Comparison of ENCODE assay signal across 8 cellular contexts in genomic region chr19:1249298-1249989, GRCh38. TPM values are rescaled to one million over a fixed set of nuclear protein-coding genes. Genes with fewer than 3 reads are reported as not detected.
A peak's percentile ranks its signal among the peaks of the same experiment; 100 is the strongest.
DNase-seq lines count a peak whose midpoint lies in the region; ATAC-seq and TF ChIP-seq lines count a peak whose summit lies in the region.

No MANE protein-coding gene starts in this region.

- H3K4me3 Mint-ChIP-seq in immature natural killer cell: peak overlapping the region; percentile 83 to 91 (median 89)

- no peaks in the 10 kb centered on the region for H3K9me3 Mint-ChIP-seq in immature natural killer cell

- H3K27ac Mint-ChIP-seq in immature natural killer cell: peak overlapping the region; percentile 88 to 96 (median 92)

- intact Hi-C loops in breast epithelium (cut with DNase I; ENCODE audit: low total_unique reads): loop anchor here (5.0 kb wide), 1 partner anchor 1533 kb away; the partner anchor contains the start of gene SGTA

- peaks cover 9 to 10% of the 10 kb centered on the region in 2 donors for H3K4me1 Mint-ChIP-seq in immature natural killer cell

- peak; percentile 95 for TF ChIP-seq POLR2A in breast epithelium (IDR thresholded peaks at IDR 0.05)

- H3K36me3 ChIP-seq in breast epithelium: no peaks in the 10 kb centered on the region

- H3K9me3 ChIP-seq in breast epithelium: no peaks in the 10 kb centered on the region

- H3K27ac ChIP-seq in VCaP (peak overlapping the region; percentile 91), breast epithelium (peak overlapping the region; percentile 99)

- peak; percentile 47 for ATAC-seq in GM18868 (IDR thresholded peaks at IDR 0.05; ENCODE audit: unreplicated experiment)
- peak; percentile 39 for ATAC-seq in HG03097 (IDR thresholded peaks at IDR 0.05; ENCODE audit: low FRiP score, unreplicated experiment)

- peaks cover 0 to 14% (median 5%) of the 10 kb centered on the region in 3 donors for H3K36me3 Mint-ChIP-seq in immature natural killer cell

- H3K4me1 ChIP-seq in breast epithelium: peaks cover 29 to 36% of the 10 kb centered on the region in 2 donors

- H3K27me3 ChIP-seq in breast epithelium: no peaks in the 10 kb centered on the region

- peak; percentile 95 for DNase-seq in 8988T
- peak; percentile 93 for DNase-seq in NCI-H2196 treated with DMSO at 0.1 percent for 48 hours (lab: John Stamatoyannopoulos, UW; ENCODE audit: unreplicated experiment)
- peak; percentile 94 to 97 for DNase-seq in breast epithelium (ENCODE audit: low spot score in 2 of 2)
- peak; percentile 91 to 96 (median 95) for DNase-seq in immature natural killer cell
- DNase-seq in smooth muscle cell of the brain vasculature (ENCODE audit: low read depth, low spot score): peak; percentile 93

- TF ChIP-seq CTCF in VCaP (conservative IDR thresholded peaks at IDR 0.05) (no peak), breast epithelium (IDR thresholded peaks at IDR 0.05) (no peak)

- H3K27me3 Mint-ChIP-seq in immature natural killer cell (ENCODE audit: low read depth in 3 of 3): peaks cover 30 to 47% (median 35%) of the 10 kb centered on the region in 3 donors

- H3K4me3 ChIP-seq in breast epithelium: peak overlapping the region; percentile 83 to 97 (median 94)

RNA-seq across cellular contexts. Expression of gene MIDN, which starts 1.1 kb away (rescaled TPM):
- total RNA-seq in breast epithelium: 10 to 100 TPM; 13.8 to 28.5 (median 22.4) TPM
- polyA plus RNA-seq in immature natural killer cell: 10 to 100 TPM in 2 of 3 donors, 1 to 10 TPM in 1; 4.9 to 16.0 (median 10.8) TPM

RNA-seq across cellular contexts. Expression of gene ATP5F1D, which starts 7.9 kb away (rescaled TPM):
- total RNA-seq in breast epithelium: 10 to 100 TPM; 47.6 to 64.9 (median 61.3) TPM
- polyA plus RNA-seq in immature natural killer cell: 100 to 1,000 TPM; 145 to 310 (median 303) TPM

RNA-seq across cellular contexts. Expression of gene CBARP, which starts 11.6 kb away (rescaled TPM):
- total RNA-seq in breast epithelium: 1 to 10 TPM in 1 of 3 donors, under 1 TPM in 1, not detected in 1; 0.98 to 4.8 TPM
- not detected for polyA plus RNA-seq in immature natural killer cell

RNA-seq across cellular contexts. Expression of gene CIRBP, which starts 19.7 kb away (rescaled TPM):
- total RNA-seq in breast epithelium: 100 to 1,000 TPM; 458 to 758 (median 656) TPM
- 100 to 1,000 TPM; 146 to 246 (median 197) TPM for polyA plus RNA-seq in immature natural killer cell

RNA-seq across cellular contexts. Expression of gene FAM174C, which starts 25.9 kb away (rescaled TPM):
- total RNA-seq in breast epithelium: 10 to 100 TPM; 43.9 to 60.6 (median 53.1) TPM
- 10 to 100 TPM; 50.5 to 98.4 (median 86.9) TPM for polyA plus RNA-seq in immature natural killer cell

Comparison
In these comparisons a context has a peak if more than half of its experiments do, and no peak if none do; other contexts are left out.
1. Peak in every context shown above with its lines: DNase-seq, ATAC-seq, H3K4me3 ChIP-seq and H3K27ac ChIP-seq.